25 cellular contexts compared by ENCODE assay signal in the genomic region with DNA sequence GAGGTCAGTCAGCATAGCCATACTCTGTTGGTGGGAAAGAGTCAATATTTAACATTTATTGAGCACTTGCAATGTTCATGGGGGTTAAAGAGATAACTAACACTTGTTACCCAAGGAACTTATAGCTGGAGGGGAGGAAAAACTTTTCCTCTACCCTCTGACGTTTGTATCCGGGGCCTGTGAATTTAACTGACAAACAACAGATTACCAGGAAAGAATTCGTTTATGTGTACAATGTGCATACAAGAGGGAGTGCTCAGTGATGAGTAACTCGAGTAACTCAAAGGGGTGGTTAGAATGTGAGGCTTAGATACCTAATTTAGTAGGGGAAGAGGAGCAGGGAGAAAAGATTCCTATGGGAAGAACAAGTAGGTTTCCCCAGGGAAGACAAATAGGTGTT. TPM values are rescaled to one million over a fixed set of nuclear protein-coding genes. Genes with fewer than 3 reads are reported as not detected.
DNase-seq lines count a peak whose midpoint lies in the region; ATAC-seq and TF ChIP-seq lines count a peak whose summit lies in the region.
"Had no signal": no experiment of that assay in that cellular context is flagged by ENCODE, and none has a peak within 500 bp of the region (broad histone marks: within the 10 kb centered on the region; RNA-seq: fewer than 3 reads in every experiment).

No MANE protein-coding gene starts in this region.

- peaks cover 10% of the 10 kb centered on the region for H3K4me1 ChIP-seq in SJSA1 (replicated peaks)
- H3K4me1 ChIP-seq in esophagus muscularis mucosa, result peaks cover 0 to 1% (median 0%) of the 10 kb centered on the region in 4 donors

- TF ChIP-seq POLR2A in esophagus muscularis mucosa (IDR thresholded peaks at IDR 0.05; ENCODE audit: low read depth), result no peak

- H3K27ac ChIP-seq in SJSA1 (peak overlapping the region; percentile 61), esophagus muscularis mucosa (replicated peaks in 1 of 4) (no peak overlapping the region)
- H3K27ac ChIP-seq: dorsolateral prefrontal cortex, KMS-11 had no signal

- H3K9me3 Mint-ChIP-seq in activated naive CD4-positive, alpha-beta T cell treated with anti-CD3 and anti-CD28 coated beads, Interleukin-2, amount 50 U/mL, for 72 hours, result no peaks in the 10 kb centered on the region
- H3K9me3 Mint-ChIP-seq: central memory CD8-positive, alpha-beta T cell; T-cell had no signal

- no peaks in the 10 kb centered on the region for H3K9me3 ChIP-seq in SJSA1 (replicated peaks)
- H3K9me3 ChIP-seq in esophagus muscularis mucosa, result no peaks in the 10 kb centered on the region

- H3K27me3 ChIP-seq in SJSA1 (replicated peaks) (no peaks in the 10 kb centered on the region), esophagus muscularis mucosa (no peaks in the 10 kb centered on the region)

- no peak for TF ChIP-seq CTCF in fibroblast of pulmonary artery (IDR thresholded peaks at IDR 0.05; ENCODE audit: low read length, missing control alignments)
- no peak for TF ChIP-seq CTCF in esophagus muscularis mucosa (IDR thresholded peaks at IDR 0.05)

- WGBS in esophagus muscularis mucosa, result 49% methylated on average over 4 of the region's 4 CpGs

- H3K36me3 Mint-ChIP-seq in activated naive CD4-positive, alpha-beta T cell treated with anti-CD3 and anti-CD28 coated beads, Interleukin-2, amount 50 U/mL, for 72 hours, result peaks cover 0 to 6% of the 10 kb centered on the region in 2 donors
- H3K36me3 Mint-ChIP-seq: CD4-positive, alpha-beta memory T cell; naive B cell; T-cell had no signal

- H3K27ac Mint-ChIP-seq in activated naive CD4-positive, alpha-beta T cell treated with anti-CD3 and anti-CD28 coated beads, Interleukin-2, amount 50 U/mL, for 72 hours, result no peak overlapping the region
- H3K27ac Mint-ChIP-seq: activated CD8-positive, alpha-beta T cell treated with anti-CD3 and anti-CD28 coated beads, Interleukin-2, amount 10 ng/mL, durations not matched to agents 7 days and 5 days; H9; memory B cell had no signal

- H3K4me3 ChIP-seq in SJSA1 (no peak overlapping the region), fibroblast of pulmonary artery (replicated peaks; ENCODE audit: low read depth, low read length) (no peak overlapping the region), esophagus muscularis mucosa (no peak overlapping the region)
- H3K4me3 ChIP-seq: dorsolateral prefrontal cortex had no signal

- H3K36me3 ChIP-seq in SJSA1, result no peaks in the 10 kb centered on the region
- no peaks in the 10 kb centered on the region for H3K36me3 ChIP-seq in esophagus muscularis mucosa

- TF ChIP-seq EP300 in esophagus muscularis mucosa (IDR thresholded peaks at IDR 0.05), result no peak

- DNase-seq in EL (peak; percentile 35), SJSA1 (ENCODE audit: low read depth in 1 of 2, low spot score in 2 of 2) (peak in 1 of 2 experiments; percentile 76), fibroblast of pulmonary artery (ENCODE audit: low read depth) (peak; percentile 8), renal cortical epithelial cell (ENCODE audit: low read depth) (peak; percentile 49), DMS53 treated with DMSO at 0.1 percent for 48 hours (lab: John Stamatoyannopoulos, UW; ENCODE audit: unreplicated experiment) (no peak), esophagus muscularis mucosa (ENCODE audit: extremely low spot score) (no peak)
- DNase-seq in stimulated activated naive CD4-positive, alpha-beta T cell treated with Interleukin-2 at 50 U/mL for 16 hours (lab: John Stamatoyannopoulos, UW), result no peak
- DNase-seq in activated naive CD4-positive, alpha-beta T cell treated with anti-CD3 and anti-CD28 coated beads, Interleukin-2, amount 50 U/mL, for 72 hours (ENCODE audit: low spot score in 2 of 2), result no peak
- DNase-seq: activated CD4-positive, CD25-positive, alpha-beta regulatory T cell treated with anti-CD3 and anti-CD28 coated beads, Interleukin-2, amount 50 U/mL, for 72 hours; activated CD8-positive, alpha-beta T cell treated with anti-CD3 and anti-CD28 coated beads, Interleukin-2, amount 10 ng/mL, durations not matched to agents 7 days and 5 days; activated naive CD4-positive, alpha-beta T cell; anterior cingulate cortex; CD4-positive, alpha-beta memory T cell; DMS153; dorsolateral prefrontal cortex; H9; MV-4-11; naive B cell; NCI-H1930; right cardiac atrium; SHP77 treated with DMSO at 0.1 percent for 48 hours; T-cell had no signal

- no peak for ATAC-seq in activated naive CD4-positive, alpha-beta T cell treated with anti-CD3 and anti-CD28 coated beads, Interleukin-2, amount 50 U/mL, for 72 hours
- ATAC-seq: activated CD8-positive, alpha-beta T cell treated with anti-CD3 and anti-CD28 coated beads, Interleukin-2, amount 10 ng/mL, durations not matched to agents 7 days and 5 days; right cardiac atrium; T-cell had no signal

- intact Hi-C loops in esophagus muscularis mucosa (cut with DNase I), result no loop called here

RNA-seq across cellular contexts. Expression of a gene that starts 6.9 kb away (rescaled TPM):
- 79.4 and 95.4 TPM in 2 replicates for total RNA-seq in SJSA1 (2014; rRNA removed; shearing (Covaris generic))
- total RNA-seq in renal cortical epithelial cell (82.1 and 176 TPM in 2 replicates), esophagus muscularis mucosa (100 to 1,000 TPM in 2 of 4 donors, 10 to 100 TPM in 2; 84.3 to 118 (median 107) TPM)
- total RNA-seq in activated naive CD4-positive, alpha-beta T cell treated with anti-CD3 and anti-CD28 coated beads, Interleukin-2, amount 50 U/mL, for 72 hours, result 10 to 100 TPM; 48.4 to 71.0 TPM

Comparison
In these comparisons a context has a peak if more than half of its experiments do, and no peak if none do; other contexts are left out.
1. DNase-seq: peak in EL (single experiment), fibroblast of pulmonary artery (single experiment) and renal cortical epithelial cell (single experiment); none in DMS53 treated with DMSO at 0.1 percent for 48 hours (single experiment), esophagus muscularis mucosa (single experiment), stimulated activated naive CD4-positive, alpha-beta T cell treated with Interleukin-2 at 50 U/mL for 16 hours (single experiment) and activated naive CD4-positive, alpha-beta T cell treated with anti-CD3 and anti-CD28 coated beads, Interleukin-2, amount 50 U/mL, for 72 hours (0 of 2).